1 cellular context compared by ENCODE assay signal in the genomic region with DNA sequence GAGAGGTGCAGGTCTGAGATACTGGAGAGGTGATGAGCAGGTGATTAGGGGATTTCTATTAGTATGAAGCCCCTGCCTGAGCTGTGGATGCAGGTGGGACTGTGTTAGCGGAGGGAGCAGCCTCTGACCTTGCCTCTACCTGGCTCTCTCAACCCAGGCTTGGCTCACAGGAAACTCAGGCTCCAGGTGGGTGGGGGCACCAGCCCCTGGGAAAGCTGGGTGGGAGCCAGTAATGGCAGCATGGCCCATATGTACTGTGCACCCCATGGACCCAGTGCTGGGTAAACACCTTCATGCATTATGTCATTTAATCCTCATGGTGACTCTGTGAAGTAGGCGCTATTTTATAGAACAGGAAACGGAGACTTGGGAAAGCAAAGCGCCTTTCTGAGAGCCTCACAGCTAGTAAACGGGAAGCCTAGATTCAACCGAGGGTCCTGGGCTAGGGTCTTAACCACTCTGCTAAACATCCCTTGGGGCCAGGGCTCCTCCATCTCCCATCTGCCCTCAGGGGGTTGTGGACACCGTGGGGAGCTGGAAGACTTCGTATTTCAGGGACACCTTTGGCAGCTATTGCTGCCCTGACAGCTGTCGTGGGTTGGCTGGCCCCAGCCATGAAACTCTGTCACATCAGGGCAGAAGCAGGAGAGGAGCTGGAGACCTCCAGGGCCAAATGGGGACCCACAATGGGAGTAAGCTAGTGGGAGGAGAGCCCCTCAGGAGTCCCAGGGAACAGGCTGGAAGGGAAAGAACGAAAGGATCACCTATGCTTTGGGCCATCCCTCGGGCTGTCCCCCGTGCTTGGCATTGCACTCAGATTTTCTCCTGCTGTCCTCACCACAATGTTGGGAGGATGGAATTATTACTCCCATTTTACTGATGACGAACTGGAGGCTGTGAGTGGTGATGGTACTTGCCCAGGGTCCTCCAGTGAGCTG.
TF ChIP-seq lines count a peak whose summit lies in the region.

No MANE protein-coding gene starts in this region.

TF ChIP-seq in HCT116, 20 proteins besides CTCF, POLR2A, EP300 and RAD21 (continued from another document):
- TF ChIP-seq, protein P1, sequence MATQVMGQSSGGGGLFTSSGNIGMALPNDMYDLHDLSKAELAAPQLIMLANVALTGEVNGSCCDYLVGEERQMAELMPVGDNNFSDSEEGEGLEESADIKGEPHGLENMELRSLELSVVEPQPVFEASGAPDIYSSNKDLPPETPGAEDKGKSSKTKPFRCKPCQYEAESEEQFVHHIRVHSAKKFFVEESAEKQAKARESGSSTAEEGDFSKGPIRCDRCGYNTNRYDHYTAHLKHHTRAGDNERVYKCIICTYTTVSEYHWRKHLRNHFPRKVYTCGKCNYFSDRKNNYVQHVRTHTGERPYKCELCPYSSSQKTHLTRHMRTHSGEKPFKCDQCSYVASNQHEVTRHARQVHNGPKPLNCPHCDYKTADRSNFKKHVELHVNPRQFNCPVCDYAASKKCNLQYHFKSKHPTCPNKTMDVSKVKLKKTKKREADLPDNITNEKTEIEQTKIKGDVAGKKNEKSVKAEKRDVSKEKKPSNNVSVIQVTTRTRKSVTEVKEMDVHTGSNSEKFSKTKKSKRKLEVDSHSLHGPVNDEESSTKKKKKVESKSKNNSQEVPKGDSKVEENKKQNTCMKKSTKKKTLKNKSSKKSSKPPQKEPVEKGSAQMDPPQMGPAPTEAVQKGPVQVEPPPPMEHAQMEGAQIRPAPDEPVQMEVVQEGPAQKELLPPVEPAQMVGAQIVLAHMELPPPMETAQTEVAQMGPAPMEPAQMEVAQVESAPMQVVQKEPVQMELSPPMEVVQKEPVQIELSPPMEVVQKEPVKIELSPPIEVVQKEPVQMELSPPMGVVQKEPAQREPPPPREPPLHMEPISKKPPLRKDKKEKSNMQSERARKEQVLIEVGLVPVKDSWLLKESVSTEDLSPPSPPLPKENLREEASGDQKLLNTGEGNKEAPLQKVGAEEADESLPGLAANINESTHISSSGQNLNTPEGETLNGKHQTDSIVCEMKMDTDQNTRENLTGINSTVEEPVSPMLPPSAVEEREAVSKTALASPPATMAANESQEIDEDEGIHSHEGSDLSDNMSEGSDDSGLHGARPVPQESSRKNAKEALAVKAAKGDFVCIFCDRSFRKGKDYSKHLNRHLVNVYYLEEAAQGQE (IDR thresholded peaks at IDR 0.05; ENCODE audit: low read depth) = no peak
- TF ChIP-seq, protein P2, sequence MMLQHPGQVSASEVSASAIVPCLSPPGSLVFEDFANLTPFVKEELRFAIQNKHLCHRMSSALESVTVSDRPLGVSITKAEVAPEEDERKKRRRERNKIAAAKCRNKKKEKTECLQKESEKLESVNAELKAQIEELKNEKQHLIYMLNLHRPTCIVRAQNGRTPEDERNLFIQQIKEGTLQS (IDR thresholded peaks at IDR 0.05) = no peak
- no peak for TF ChIP-seq SIN3A (IDR thresholded peaks at IDR 0.05; ENCODE audit: low read depth)
- TF ChIP-seq ELF1 (IDR thresholded peaks at IDR 0.05; ENCODE audit: borderline replicate concordance, low read depth) = no peak
- TF ChIP-seq POLR2AphosphoS5 (IDR thresholded peaks at IDR 0.05; ENCODE audit: low read depth, low read length) = no peak
- TF ChIP-seq TCF7L2 (IDR thresholded peaks at IDR 0.05; ENCODE audit: borderline replicate concordance, extremely low read depth, insufficient read depth, insufficient read length) = no peak
- TF ChIP-seq ZFX (IDR thresholded peaks at IDR 0.05) = no peak
- TF ChIP-seq JUND (IDR thresholded peaks at IDR 0.05) = no peak
